ENCODE assay signal across 23 cellular contexts in genomic region chr20:39839406-39840119, GRCh38.
A peak's percentile ranks its signal among the peaks of the same experiment; 100 is the strongest.
DNase-seq lines count a peak whose midpoint lies in the region; ATAC-seq, FAIRE-seq and TF ChIP-seq lines count a peak whose summit lies in the region.
"Had no signal": no experiment of that assay in that cellular context is flagged by ENCODE, and none has a peak within 500 bp of the region (broad histone marks: within the 10 kb centered on the region; RNA-seq: fewer than 3 reads in every experiment).

No MANE protein-coding gene starts in this region.

- H2BK12ac ChIP-seq in neuronal stem cell (ENCODE audit: low read length) = no peak overlapping the region

- ATAC-seq in right lobe of liver = peak; percentile 11 to 83 (median 48)
- ATAC-seq in HepG2 = no peak
- peak; percentile 76 for ATAC-seq in left colon
- no peak for ATAC-seq in GM21360 (IDR thresholded peaks at IDR 0.05; ENCODE audit: unreplicated experiment)
- ATAC-seq: K562 had no signal

- no peak overlapping the region for H4K91ac ChIP-seq in neuronal stem cell (ENCODE audit: low read depth, low read length, poor library complexity)

- H2BK15ac ChIP-seq in neuronal stem cell (ENCODE audit: low read length) = no peak overlapping the region

- H3K4me1 ChIP-seq in right lobe of liver (peaks cover 0 to 8% (median 0%) of the 10 kb centered on the region in 4 donors), HepG2 (ENCODE audit: insufficient read depth, low read length) (no peaks in the 10 kb centered on the region), neuronal stem cell (ENCODE audit: control insufficient read depth in 2 of 2, insufficient read depth in 1 of 2, low read depth in 1 of 2, low read length in 2 of 2) (peaks cover 0 to 6% of the 10 kb centered on the region in 2 donors)
- H3K4me1 ChIP-seq: BLaER1 had no signal

- H4K20me1 ChIP-seq in HepG2 (ENCODE audit: insufficient read depth, low read length) = no peaks in the 10 kb centered on the region
- H4K20me1 ChIP-seq: BLaER1 had no signal

- no peak overlapping the region for H2BK120ac ChIP-seq in neuronal stem cell (ENCODE audit: low read depth, low read length)

- TF ChIP-seq CTCF in right lobe of liver (IDR thresholded peaks at IDR 0.05) (no peak), HepG2 (CRISPR knock-in tag; IDR thresholded peaks at IDR 0.05) (no peak), Calu3 (IDR thresholded peaks at IDR 0.05; ENCODE audit: unreplicated experiment) (no peak)

- H3K36me3 Mint-ChIP-seq in Calu3 (ENCODE audit: insufficient read depth, unreplicated experiment) = no peaks in the 10 kb centered on the region
- H3K36me3 Mint-ChIP-seq: CD4-positive, CD25-positive, alpha-beta regulatory T cell had no signal

- H3K79me2 ChIP-seq in HepG2 (ENCODE audit: insufficient read depth, low read length) = no peaks in the 10 kb centered on the region

- no peaks in the 10 kb centered on the region for H3K4me1 Mint-ChIP-seq in Calu3 (ENCODE audit: low read depth, unreplicated experiment)
- H3K4me1 Mint-ChIP-seq: CD4-positive, CD25-positive, alpha-beta regulatory T cell had no signal

- no peak overlapping the region for H3K9ac ChIP-seq in HepG2 (ENCODE audit: insufficient read depth, low read depth, low read length)
- H3K9ac ChIP-seq in neuronal stem cell (ENCODE audit: low read depth, low read length, poor library complexity) = no peak overlapping the region
- H3K9ac ChIP-seq: BLaER1 had no signal

- no TSS peak for BruUV-seq in HepG2 (replicated peaks; lab: Mats Ljungman, UMichigan)
- no TSS peak for BruUV-seq in Calu3 (replicated peaks; lab: Mats Ljungman, UMichigan)

- TF ChIP-seq RAD21 in HepG2 (CRISPR knock-in tag; IDR thresholded peaks at IDR 0.05) = no peak

- no peak overlapping the region for H4K8ac ChIP-seq in neuronal stem cell (ENCODE audit: low read depth, low read length)

- no peak overlapping the region for H3K14ac ChIP-seq in neuronal stem cell (ENCODE audit: low read length)

- H3K4ac ChIP-seq in neuronal stem cell (ENCODE audit: low read length) = no peak overlapping the region

- no peak overlapping the region for H3K4me3 Mint-ChIP-seq in Calu3 (ENCODE audit: low read depth, unreplicated experiment)
- H3K4me3 Mint-ChIP-seq: CD4-positive, CD25-positive, alpha-beta regulatory T cell had no signal

- no peaks in the 10 kb centered on the region for H3K79me1 ChIP-seq in neuronal stem cell (ENCODE audit: low read depth, low read length)

- H3K9me3 ChIP-seq in right lobe of liver = no peaks in the 10 kb centered on the region
- peaks cover 96% of the 10 kb centered on the region for H3K9me3 ChIP-seq in HepG2 (ENCODE audit: low read length)
- no peaks in the 10 kb centered on the region for H3K9me3 ChIP-seq in neuronal stem cell (replicated peaks in 1 of 2; ENCODE audit: control insufficient read depth in 2 of 2, insufficient read depth in 1 of 2, low read depth in 1 of 2, low read length in 2 of 2)
- H3K9me3 ChIP-seq: BLaER1 had no signal

- H3K27me3 ChIP-seq in right lobe of liver (no peaks in the 10 kb centered on the region), HepG2 (ENCODE audit: control insufficient read depth in 1 of 2, insufficient read depth in 2 of 2, low read length in 2 of 2) (no peaks in the 10 kb centered on the region), neuronal stem cell (ENCODE audit: control insufficient read depth in 3 of 3, insufficient read depth in 3 of 3, low read depth in 1 of 3, low read length in 3 of 3) (peaks cover 0 to 62% (median 0%) of the 10 kb centered on the region in 3 experiments)
- H3K27me3 ChIP-seq: BLaER1 had no signal

- DNase-seq in right lobe of liver (peak in 1 of 3 donors; percentile 57), HepG2 (ENCODE audit: low spot score) (no peak), left colon (no peak), neuronal stem cell (ENCODE audit: low spot score) (no peak), Calu3 (no peak)
- DNase-seq in activated CD8-positive, alpha-beta memory T cell treated with anti-CD3 and anti-CD28 coated beads, Interleukin-2, amount 50 U/mL, for 48 hours = no peak
- DNase-seq in stimulated activated CD4-positive, alpha-beta T cell treated with anti-CD3 and anti-CD28 coated beads, Interleukin-4, amount 100 ng/mL, for 1 hour = no peak
- DNase-seq: 8988T; CD4-positive, CD25-positive, alpha-beta regulatory T cell; GDM1; Kasumi-1; NCI-H1105 treated with DMSO at 0.1 percent for 48 hours; NCI-H146; NCI-H1930; NCI-H446; NCI-H524 treated with DMSO at 0.1 percent for 48 hours; NCI-H82; RPMI8226 had no signal

- H3K23ac ChIP-seq in neuronal stem cell (ENCODE audit: low read depth, low read length, poor library complexity) = no peak overlapping the region

- WGBS in right lobe of liver (ENCODE audit: insufficient coverage, low coverage, low lambda C conversion rate, missing lambda C conversion rate) = 64% methylated on average over 4 of the region's 9 CpGs
- WGBS in HepG2 (ENCODE audit: low lambda C conversion rate) = 29% methylated on average over 6 of the region's 9 CpGs
- WGBS in neuronal stem cell (ENCODE audit: extremely low coverage in 2 of 2, insufficient read length in 2 of 2, insufficient replicate concordance in 1 of 2), 2 donors = no CpG with 5 or more reads among the region's 9 CpGs

- H3K18ac ChIP-seq in neuronal stem cell (ENCODE audit: low read length) = peak overlapping the region; percentile 66

- H3K27ac Mint-ChIP-seq in Calu3 (ENCODE audit: unreplicated experiment) = no peak overlapping the region
- H3K27ac Mint-ChIP-seq: CD4-positive, CD25-positive, alpha-beta regulatory T cell had no signal

- no peak for FAIRE-seq in HepG2 (lab: Jason Lieb, UNC)
- FAIRE-seq: GM12891, H54, K562 had no signal

- in situ Hi-C loops in HepG2 (cut with HindIII; ENCODE audit: extremely low pct_ligation_motif_present, low pct_unique_long_range_greater_than_20kb) = no loop called here

- H3K27ac ChIP-seq in right lobe of liver (no peak overlapping the region), HepG2 (ENCODE audit: extremely low read length, insufficient read depth, low read length) (no peak overlapping the region), neuronal stem cell (replicated peaks; ENCODE audit: low read length) (no peak overlapping the region)
- H3K27ac ChIP-seq: BLaER1 had no signal

- H3K9me3 Mint-ChIP-seq in Calu3 (ENCODE audit: low read depth, unreplicated experiment) = peaks cover 13% of the 10 kb centered on the region

- CTCF ChIA-PET in HepG2 (lab: Yijun Ruan, JAX; ENCODE audit: low intra/inter-chr PET ratio, low total read pairs) = no interaction called here
- CTCF ChIA-PET in Calu3 (lab: Charles Lee) = no interaction called here

- no peaks in the 10 kb centered on the region for H3K27me3 Mint-ChIP-seq in Calu3 (ENCODE audit: unreplicated experiment)

- no peak for TF ChIP-seq EP300 in HepG2 (IDR thresholded peaks at IDR 0.05; ENCODE audit: low read depth in 2 of 2, low read length in 2 of 2)
- no peak for TF ChIP-seq EP300 in HepG2 (CRISPR knock-in tag; IDR thresholded peaks at IDR 0.05; ENCODE audit: borderline replicate concordance)

- no peak overlapping the region for H3K4me2 ChIP-seq in HepG2 (ENCODE audit: low read depth, low read length)
- no peak overlapping the region for H3K4me2 ChIP-seq in neuronal stem cell (ENCODE audit: insufficient read depth, low read length, poor library complexity, severe bottlenecking)
- H3K4me2 ChIP-seq: BLaER1 had no signal

- no peak overlapping the region for H2BK5ac ChIP-seq in neuronal stem cell (ENCODE audit: low read length)

- no peak overlapping the region for H2AK5ac ChIP-seq in neuronal stem cell (ENCODE audit: low read depth, low read length)

- no peaks in the 10 kb centered on the region for H3K36me3 ChIP-seq in right lobe of liver
- H3K36me3 ChIP-seq in HepG2 (replicated peaks in 1 of 2; ENCODE audit: control insufficient read depth in 1 of 2, insufficient read depth in 2 of 2, low read length in 2 of 2) = no peaks in the 10 kb centered on the region
- H3K36me3 ChIP-seq in neuronal stem cell (replicated peaks in 1 of 2; ENCODE audit: control insufficient read depth in 2 of 2, insufficient read depth in 2 of 2, low read length in 2 of 2) = no peaks in the 10 kb centered on the region
- H3K36me3 ChIP-seq: BLaER1 had no signal

- H2AFZ ChIP-seq in HepG2 (ENCODE audit: low read length) (no peak overlapping the region), neuronal stem cell (ENCODE audit: low read length) (no peak overlapping the region)

- no peak for TF ChIP-seq POLR2A in right lobe of liver (IDR thresholded peaks at IDR 0.05)
- no peak for TF ChIP-seq POLR2A in HepG2 (IDR thresholded peaks at IDR 0.05; ENCODE audit: insufficient read depth in 1 of 2, low read depth in 2 of 2, low read length in 2 of 2)

- H3K4me3 ChIP-seq in right lobe of liver = no peak overlapping the region
- no peak overlapping the region for H3K4me3 ChIP-seq in HepG2 (replicated peaks in 1 of 3; ENCODE audit: insufficient read depth in 1 of 3, low read depth in 2 of 3, low read length in 3 of 3)
- H3K4me3 ChIP-seq in neuronal stem cell (ENCODE audit: low read length in 2 of 2) = no peak overlapping the region
- H3K4me3 ChIP-seq: BLaER1, K562 had no signal

- intact Hi-C loops in right lobe of liver (cut with DNase I) = no loop called here
- intact Hi-C loops in HepG2 (cut with micrococcal nuclease; ENCODE audit: unreplicated experiment) = no loop called here
- intact Hi-C loops in left colon (cut with DNase I, micrococcal nuclease) = no loop called here
- intact Hi-C loops in Calu3 (cut with micrococcal nuclease; ENCODE audit: unreplicated experiment) = no loop called here

- POLR2A ChIA-PET in HepG2 (lab: Yijun Ruan, JAX) = no interaction called here

TF ChIP-seq in HepG2, 621 proteins besides CTCF, POLR2A, EP300 and RAD21 (continues in another document):
- TF ChIP-seq RXRB (CRISPR knock-in tag; IDR thresholded peaks at IDR 0.05; ENCODE audit: borderline replicate concordance) = no peak
- TF ChIP-seq ZKSCAN8 (CRISPR knock-in tag; IDR thresholded peaks at IDR 0.05; ENCODE audit: borderline replicate concordance) = no peak
- no peak for TF ChIP-seq DR1 (CRISPR knock-in tag; IDR thresholded peaks at IDR 0.05)
- TF ChIP-seq TAF15 (IDR thresholded peaks at IDR 0.05; ENCODE audit: low read depth, low read length, poor library complexity, severe bottlenecking) = no peak
- no peak for TF ChIP-seq MIXL1 (CRISPR knock-in tag; IDR thresholded peaks at IDR 0.05)
- no peak for TF ChIP-seq IRF1 (CRISPR knock-in tag; IDR thresholded peaks at IDR 0.05; ENCODE audit: low read depth)
- TF ChIP-seq HES4 (CRISPR knock-in tag; IDR thresholded peaks at IDR 0.05; ENCODE audit: borderline replicate concordance) = no peak
- no peak for TF ChIP-seq ZBTB38 (CRISPR knock-in tag; IDR thresholded peaks at IDR 0.05)

Comparison
In these comparisons a context has a peak if more than half of its experiments do, and no peak if none do; other contexts are left out.
1. ATAC-seq: peak in right lobe of liver (4 of 4) and left colon (single experiment); none in HepG2 (single experiment) and GM21360 (single experiment).